ENCODE assay signal across 8 cellular contexts in genomic region chr1:236284291-236284711, GRCh38. TPM values are rescaled to one million over a fixed set of nuclear protein-coding genes. Genes with fewer than 3 reads are reported as not detected.
DNase-seq lines count a peak whose midpoint lies in the region; ATAC-seq, FAIRE-seq and TF ChIP-seq lines count a peak whose summit lies in the region.

No MANE protein-coding gene starts in this region.

- no peaks in the 10 kb centered on the region for H3K9me3 Mint-ChIP-seq in activated naive CD4-positive, alpha-beta T cell treated with anti-CD3 and anti-CD28 coated beads, Interleukin-2, amount 50 U/mL, for 24 hours
- H3K9me3 Mint-ChIP-seq in osteocyte (ENCODE audit: unreplicated experiment), result no peaks in the 10 kb centered on the region

- no peaks in the 10 kb centered on the region for H3K36me3 Mint-ChIP-seq in activated naive CD4-positive, alpha-beta T cell treated with anti-CD3 and anti-CD28 coated beads, Interleukin-2, amount 50 U/mL, for 24 hours
- H3K36me3 Mint-ChIP-seq in osteocyte (ENCODE audit: unreplicated experiment), result no peaks in the 10 kb centered on the region

- DNase-seq in GM12891 (ENCODE audit: insufficient read length, low spot score), result no peak
- no peak for DNase-seq in dermis blood vessel endothelial cell
- DNase-seq in activated CD8-positive, alpha-beta memory T cell treated with anti-CD3 and anti-CD28 coated beads, Interleukin-2, amount 50 U/mL, for 4 hours, result no peak
- DNase-seq in osteocyte (ENCODE audit: extremely low spot score, unreplicated experiment), result no peak
- no peak for DNase-seq in A172 (ENCODE audit: low spot score)

- ATAC-seq in GM21381 (IDR thresholded peaks at IDR 0.05; ENCODE audit: unreplicated experiment) (peak; percentile 39), HG03469 (IDR thresholded peaks at IDR 0.05; ENCODE audit: unreplicated experiment) (peak; percentile 41)

- no peaks in the 10 kb centered on the region for H3K27me3 Mint-ChIP-seq in activated naive CD4-positive, alpha-beta T cell treated with anti-CD3 and anti-CD28 coated beads, Interleukin-2, amount 50 U/mL, for 24 hours
- peaks cover 56% of the 10 kb centered on the region for H3K27me3 Mint-ChIP-seq in osteocyte (ENCODE audit: unreplicated experiment)

- H3K27ac Mint-ChIP-seq in activated naive CD4-positive, alpha-beta T cell treated with anti-CD3 and anti-CD28 coated beads, Interleukin-2, amount 50 U/mL, for 24 hours, result peak overlapping the region; percentile 89
- H3K27ac Mint-ChIP-seq in osteocyte (ENCODE audit: unreplicated experiment), result no peak overlapping the region

- H3K4me3 Mint-ChIP-seq in activated naive CD4-positive, alpha-beta T cell treated with anti-CD3 and anti-CD28 coated beads, Interleukin-2, amount 50 U/mL, for 24 hours, result peak overlapping the region; percentile 55
- H3K4me3 Mint-ChIP-seq in osteocyte (ENCODE audit: unreplicated experiment), result no peak overlapping the region

- FAIRE-seq in GM12891 (lab: Jason Lieb, UNC), result peak; percentile 92

- peaks cover 54% of the 10 kb centered on the region for H3K4me1 Mint-ChIP-seq in activated naive CD4-positive, alpha-beta T cell treated with anti-CD3 and anti-CD28 coated beads, Interleukin-2, amount 50 U/mL, for 24 hours
- peaks cover 10% of the 10 kb centered on the region for H3K4me1 Mint-ChIP-seq in osteocyte (ENCODE audit: unreplicated experiment)

- TF ChIP-seq POLR2A in GM12891 (IDR thresholded peaks at IDR 0.05; ENCODE audit: low read depth, low read length), result peak; percentile 49; the same call in 1 of the 2 replicates

- no peak for TF ChIP-seq CTCF in osteocyte (IDR thresholded peaks at IDR 0.05)

TF ChIP-seq in GM12891, 5 proteins besides CTCF, POLR2A, EP300 and RAD21:
- peak; percentile 80; the same call in 1 of the 2 replicates for TF ChIP-seq POU2F2 (IDR thresholded peaks at IDR 0.05; ENCODE audit: low read depth, low read length)
- TF ChIP-seq POLR2AphosphoS5 (IDR thresholded peaks at IDR 0.05; ENCODE audit: low read depth, low read length), result peak; percentile 31; the same call in 1 of the 2 replicates
- TF ChIP-seq PAX5 (IDR thresholded peaks at IDR 0.05; ENCODE audit: insufficient read depth, low read length, severe bottlenecking), result peak; percentile 83
- 0 out of 2 replicates have a peak, but pooled peaks have one; percentile 31 for TF ChIP-seq TAF1 (IDR thresholded peaks at IDR 0.05; ENCODE audit: low read depth, low read length)
- 0 out of 2 replicates have a peak, but pooled peaks have one; percentile 25 for TF ChIP-seq SPI1 (IDR thresholded peaks at IDR 0.05; ENCODE audit: low read depth, low read length)

RNA-seq across cellular contexts. Expression of gene ERO1B, which starts 2.5 kb away (rescaled TPM):
- 8.9 TPM for polyA plus RNA-seq in GM12891 (2012; ENCODE audit: low read depth, missing spikeins)
- total RNA-seq in dermis blood vessel endothelial cell, result 4.4 and 8.2 TPM in 2 replicates
- total RNA-seq in osteocyte, result 4.8 and 4.9 TPM in 2 replicates
- total RNA-seq in A172 (2014; rRNA removed; shearing (Covaris generic)), result 3.8 and 7.8 TPM in 2 replicates
